ENCODE assay signal across 8 cellular contexts in genomic region chr19:12484371-12485322, GRCh38. TPM values are rescaled to one million over a fixed set of nuclear protein-coding genes. Genes with fewer than 3 reads are reported as not detected.
DNase-seq lines count a peak whose midpoint lies in the region; ATAC-seq and TF ChIP-seq lines count a peak whose summit lies in the region.

TSS of gene ZNF709 (minus strand) at chr19:12484816. CDS start at chr19:12484657, 159 bp downstream.

- peak; percentile 72 for ATAC-seq in GM19468 (IDR thresholded peaks at IDR 0.05; ENCODE audit: extremely low read depth, unreplicated experiment)

- H3K27me3 ChIP-seq in HUES48 (ENCODE audit: control insufficient read depth, insufficient read depth, low read length) (no peaks in the 10 kb centered on the region; the same call in 1 of the 2 replicates), esophagus muscularis mucosa (no peaks in the 10 kb centered on the region), muscle layer of colon (ENCODE audit: control insufficient read depth in 1 of 2, insufficient read depth in 2 of 2, low read length in 2 of 2) (no peaks in the 10 kb centered on the region)

- TF ChIP-seq CTCF in esophagus muscularis mucosa (IDR thresholded peaks at IDR 0.05) = no peak

- WGBS in esophagus muscularis mucosa = under 1% methylated on average over 50 of the region's 63 CpGs

- H3K4me3 ChIP-seq in HUES48 (ENCODE audit: low read depth, low read length) (peak within 1 kb of the TSS; percentile 84), esophagus muscularis mucosa (peak within 1 kb of the TSS; percentile 77 to 94 (median 86)), muscle layer of colon (ENCODE audit: low read depth in 1 of 2, low read length in 2 of 2) (peak within 1 kb of the TSS; percentile 97 to 100)

- no peaks in the 10 kb centered on the region for H3K36me3 ChIP-seq in HUES48 (ENCODE audit: control insufficient read depth, insufficient read depth, low read length)
- no peaks in the 10 kb centered on the region for H3K36me3 ChIP-seq in esophagus muscularis mucosa
- no peaks in the 10 kb centered on the region for H3K36me3 ChIP-seq in muscle layer of colon (ENCODE audit: insufficient read depth, low read length)

- TF ChIP-seq EP300 in esophagus muscularis mucosa (IDR thresholded peaks at IDR 0.05) = no peak

- H3K27ac ChIP-seq in HUES48 (ENCODE audit: low read depth, low read length) (peak within 1 kb of the TSS; percentile 69), esophagus muscularis mucosa (replicated peaks in 1 of 4) (peak within 1 kb of the TSS; percentile 77 to 82 (median 82)), muscle layer of colon (ENCODE audit: low read depth, low read length) (peak within 1 kb of the TSS; percentile 88)

- DNase-seq in COR-L47 (lab: John Stamatoyannopoulos, UW) = peak; percentile 83
- DNase-seq in OCI-M2 (lab: John Stamatoyannopoulos, UW; ENCODE audit: unreplicated experiment) = peak; percentile 99
- DNase-seq in activated T-cell treated with anti-CD3 and anti-CD28 coated beads, Interleukin-2, amount 50 U/mL, for 48 hours = peak; percentile 94 to 95
- DNase-seq in esophagus muscularis mucosa (ENCODE audit: extremely low spot score) = peak; percentile 97
- DNase-seq in stimulated activated CD8-positive, alpha-beta memory T cell treated with anti-CD3 and anti-CD28 coated beads, Interleukin-4, amount 100 ng/mL, for 48 hours = peak; percentile 94

- TF ChIP-seq POLR2A in esophagus muscularis mucosa (IDR thresholded peaks at IDR 0.05; ENCODE audit: low read depth) = no peak

- H3K9me3 ChIP-seq in HUES48 (ENCODE audit: control insufficient read depth, insufficient read depth, low read length) = no peaks in the 10 kb centered on the region
- H3K9me3 ChIP-seq in esophagus muscularis mucosa = no peaks in the 10 kb centered on the region
- H3K9me3 ChIP-seq in muscle layer of colon (ENCODE audit: low read length) = no peaks in the 10 kb centered on the region

- H3K9ac ChIP-seq in HUES48 (ENCODE audit: low read depth, low read length) = peak within 1 kb of the TSS; percentile 63; the same call in 1 of the 2 replicates
- peak within 1 kb of the TSS; percentile 83 for H3K9ac ChIP-seq in muscle layer of colon (ENCODE audit: low read length)

- H3K4me1 ChIP-seq in HUES48 (ENCODE audit: control insufficient read depth, insufficient read depth, low read length) (peaks cover 6% of the 10 kb centered on the region), esophagus muscularis mucosa (peaks cover 12 to 30% (median 16%) of the 10 kb centered on the region in 4 donors), muscle layer of colon (ENCODE audit: insufficient read depth, low read length) (peaks cover 16% of the 10 kb centered on the region)

- intact Hi-C loops in esophagus muscularis mucosa (cut with DNase I) = no loop called here

RNA-seq across cellular contexts. Expression of gene ZNF709, which starts in this region (rescaled TPM):
- total RNA-seq in esophagus muscularis mucosa = 1 to 10 TPM; 1.7 to 2.9 (median 2.3) TPM

Comparison
In these comparisons a context has a peak if more than half of its experiments do, and no peak if none do; other contexts are left out.
1. Peak in every context shown above with its lines: DNase-seq, ATAC-seq, H3K4me3 ChIP-seq and H3K27ac ChIP-seq.